ENCODE assay signal across 1 cellular context in the genomic region with DNA sequence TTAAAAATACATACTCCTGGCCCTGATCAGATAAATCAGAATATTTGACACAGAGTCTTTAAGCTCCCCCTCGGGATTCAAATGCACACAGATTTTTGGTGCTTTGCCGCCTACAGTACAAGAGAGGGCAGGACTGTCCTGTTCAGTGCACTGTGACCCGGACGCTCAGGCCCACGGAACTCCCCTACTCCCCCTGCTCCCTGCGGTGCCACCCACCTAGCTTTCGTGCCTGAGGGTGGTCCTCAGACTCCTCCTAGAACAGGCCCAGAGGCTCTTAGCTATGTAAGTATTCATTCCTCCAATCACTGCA.
TF ChIP-seq lines count a peak whose summit lies in the region.

No MANE protein-coding gene starts in this region.

TF ChIP-seq in GM12891, 5 proteins besides CTCF, POLR2A, EP300 and RAD21:
- no peak for TF ChIP-seq POU2F2 (IDR thresholded peaks at IDR 0.05; ENCODE audit: low read depth, low read length)
- TF ChIP-seq PAX5 (IDR thresholded peaks at IDR 0.05; ENCODE audit: insufficient read depth, low read length, severe bottlenecking): no peak
- TF ChIP-seq SPI1 (IDR thresholded peaks at IDR 0.05; ENCODE audit: low read depth, low read length): no peak
